ENCODE assay signal across 1 cellular context in genomic region chr5:150295741-150296486, GRCh38.
TF ChIP-seq lines count a peak whose summit lies in the region.

No MANE protein-coding gene starts in this region.

TF ChIP-seq in A549, 52 proteins besides CTCF, POLR2A, EP300 and RAD21 (continued from another document):
- TF ChIP-seq CBX8 (IDR thresholded peaks at IDR 0.05) (no peak), POLR2AphosphoS2 (conservative IDR thresholded peaks at IDR 0.05; ENCODE audit: low read length) (no peak), ATOH8 (CRISPR knock-in tag; IDR thresholded peaks at IDR 0.05; ENCODE audit: low read depth) (no peak), FOSB (CRISPR knock-in tag; IDR thresholded peaks at IDR 0.05) (no peak), NFE2L2 (conservative IDR thresholded peaks at IDR 0.05; ENCODE audit: low read length) (no peak), FOSL2 (IDR thresholded peaks at IDR 0.05) (no peak), FOSL2 (CRISPR knock-in tag; IDR thresholded peaks at IDR 0.05) (no peak)
TF ChIP-seq in A549: peak in this region for 0.
